1 cellular context compared by ENCODE assay signal in genomic region chr2:42202299-42203008, GRCh38.
TF ChIP-seq lines count a peak whose summit lies in the region.

No MANE protein-coding gene starts in this region.

TF ChIP-seq in HepG2, 621 proteins besides CTCF, POLR2A, EP300 and RAD21 (continued from another document):
- TF ChIP-seq ZNF318 (CRISPR knock-in tag; IDR thresholded peaks at IDR 0.05) (no peak), SOX13 (IDR thresholded peaks at IDR 0.05) (no peak), SOX13 (CRISPR knock-in tag; conservative IDR thresholded peaks at IDR 0.05 in 1 of 2, IDR thresholded peaks at IDR 0.05 in 1 of 2) (no peak), ESRRA (CRISPR knock-in tag; IDR thresholded peaks at IDR 0.05; ENCODE audit: low read depth) (peak; percentile 35; the same call in 1 of the 2 replicates), ZBTB20 (CRISPR knock-in tag; IDR thresholded peaks at IDR 0.05; ENCODE audit: borderline replicate concordance, low read depth) (no peak), ELF4 (CRISPR knock-in tag; IDR thresholded peaks at IDR 0.05; ENCODE audit: borderline replicate concordance) (no peak), PHF21A (CRISPR knock-in tag; IDR thresholded peaks at IDR 0.05) (no peak), BHLHE40 (IDR thresholded peaks at IDR 0.05; ENCODE audit: low read length) (no peak), PPARG (CRISPR knock-in tag; conservative IDR thresholded peaks at IDR 0.05) (no peak), SKI (IDR thresholded peaks at IDR 0.05; ENCODE audit: partially characterized antibody) (no peak), ZMYM3 (CRISPR knock-in tag; IDR thresholded peaks at IDR 0.05) (peak; percentile 27; the same call in 1 of the 2 replicates), ARNTL (CRISPR knock-in tag; IDR thresholded peaks at IDR 0.05) (peak; percentile 22; the same call in 1 of the 2 replicates), PAXIP1 (CRISPR knock-in tag; conservative IDR thresholded peaks at IDR 0.05) (0 out of 2 replicates have a peak, but pooled peaks have one; percentile 11), SRY (CRISPR knock-in tag; IDR thresholded peaks at IDR 0.05) (no peak)
